In the genomic region with DNA sequence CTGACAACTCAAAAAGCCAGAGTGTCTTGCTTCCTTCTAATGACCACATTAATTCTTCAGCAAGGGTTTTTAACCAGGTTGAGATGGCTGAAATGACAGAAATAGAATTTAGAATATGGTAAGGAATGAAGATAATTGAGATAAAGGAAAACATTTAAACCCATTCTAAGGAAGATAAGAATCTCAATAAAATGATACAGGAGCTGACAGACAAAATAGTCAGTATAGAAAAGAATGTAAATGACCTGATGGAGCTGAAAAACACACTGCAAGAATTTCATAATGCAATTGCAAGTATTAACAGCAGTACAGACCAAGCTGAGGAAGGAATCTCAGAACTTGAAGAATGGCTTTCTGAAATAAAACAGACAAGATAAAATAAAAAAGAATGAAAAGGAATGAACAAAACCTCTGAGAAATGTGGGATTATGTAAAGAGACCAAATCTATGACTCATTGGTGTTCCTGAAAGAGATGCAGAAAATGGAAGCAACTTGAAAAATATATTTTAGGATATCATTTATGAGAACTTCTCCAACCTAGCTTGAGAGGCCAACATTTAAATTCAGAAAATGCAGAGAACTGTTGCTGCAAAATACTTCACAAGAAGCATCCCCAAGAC, we compare ENCODE assay signal across 15 cellular contexts.
DNase-seq lines count a peak whose midpoint lies in the region; ATAC-seq and TF ChIP-seq lines count a peak whose summit lies in the region.
"Had no signal": no experiment of that assay in that cellular context is flagged by ENCODE, and none has a peak within 500 bp of the region (broad histone marks: within the 10 kb centered on the region; RNA-seq: fewer than 3 reads in every experiment).

No MANE protein-coding gene starts in this region.

- no peaks in the 10 kb centered on the region for H3K27me3 ChIP-seq in GM23248 (replicated peaks; ENCODE audit: insufficient read depth)
- H3K27me3 ChIP-seq: BLaER1 had no signal

- no peak overlapping the region for H3K4me3 ChIP-seq in GM23248
- H3K4me3 ChIP-seq in fibroblast of pulmonary artery (replicated peaks; ENCODE audit: low read depth, low read length), result no peak overlapping the region
- H3K4me3 ChIP-seq: A549, BLaER1, GM12878, GM23338 had no signal

- no peaks in the 10 kb centered on the region for H3K9me3 ChIP-seq in GM23248 (ENCODE audit: low read depth)
- H3K9me3 ChIP-seq: A549 had no signal

- CTCF ChIA-PET in activated CD8-positive, alpha-beta memory T cell treated with anti-CD3 and anti-CD28 coated beads, Interleukin-2, amount 10 ng/mL, durations not matched to agents 7 days and 5 days (lab: Charles Lee), result no interaction called here

- no peaks in the 10 kb centered on the region for H3K9me2 ChIP-seq in GM23248 (ENCODE audit: insufficient read depth)

- H3K4me3 Mint-ChIP-seq in activated CD8-positive, alpha-beta memory T cell treated with anti-CD3 and anti-CD28 coated beads, Interleukin-2, amount 10 ng/mL, durations not matched to agents 7 days and 5 days, result no peak overlapping the region
- H3K4me3 Mint-ChIP-seq: CD4-positive, CD25-positive, alpha-beta regulatory T cell; GM23338 had no signal

- H3K4me1 Mint-ChIP-seq in activated CD8-positive, alpha-beta memory T cell treated with anti-CD3 and anti-CD28 coated beads, Interleukin-2, amount 10 ng/mL, durations not matched to agents 7 days and 5 days, result peaks cover 3% of the 10 kb centered on the region
- H3K4me1 Mint-ChIP-seq: CD4-positive, CD25-positive, alpha-beta regulatory T cell; GM23338 had no signal

- no peak overlapping the region for H3K9ac ChIP-seq in GM23248
- H3K9ac ChIP-seq: BLaER1 had no signal

- TF ChIP-seq CTCF in fibroblast of pulmonary artery (IDR thresholded peaks at IDR 0.05; ENCODE audit: low read length, missing control alignments), result no peak

- no peaks in the 10 kb centered on the region for H3K36me3 ChIP-seq in GM23248 (ENCODE audit: low read depth)
- H3K36me3 ChIP-seq: BLaER1 had no signal

- H3K4me1 ChIP-seq in GM23248 (ENCODE audit: insufficient read depth), result peaks cover 10% of the 10 kb centered on the region
- H3K4me1 ChIP-seq: A549, BLaER1 had no signal

- H2AFZ ChIP-seq in GM23248, result no peak overlapping the region
- H2AFZ ChIP-seq: GM23338 had no signal

- in situ Hi-C loops in GM23248 (cut with MboI), result no loop called here

- no peaks in the 10 kb centered on the region for H4K20me1 ChIP-seq in GM23248 (ENCODE audit: insufficient read depth)
- H4K20me1 ChIP-seq: BLaER1 had no signal

- ATAC-seq in SK-N-SH treated with all-trans-retinoic acid at 6 μM for 48 hours (peak; percentile 88), HG02870 (IDR thresholded peaks at IDR 0.05; ENCODE audit: unreplicated experiment) (no peak)
- ATAC-seq in activated CD8-positive, alpha-beta memory T cell treated with anti-CD3 and anti-CD28 coated beads, Interleukin-2, amount 10 ng/mL, durations not matched to agents 7 days and 5 days, result no peak
- ATAC-seq: A549, GM12878, GM23338 had no signal

- no peak overlapping the region for H3K27ac ChIP-seq in GM23248
- H3K27ac ChIP-seq: A549, BLaER1 had no signal

- H3K9me3 Mint-ChIP-seq in activated CD8-positive, alpha-beta memory T cell treated with anti-CD3 and anti-CD28 coated beads, Interleukin-2, amount 10 ng/mL, durations not matched to agents 7 days and 5 days (ENCODE audit: low read depth), result peaks cover 30% of the 10 kb centered on the region

- peaks cover 9% of the 10 kb centered on the region; the same call in 1 of the 2 replicates for H3F3A ChIP-seq in GM23248 (ENCODE audit: insufficient read depth)

- peaks cover 5% of the 10 kb centered on the region for H3K27me3 Mint-ChIP-seq in activated CD8-positive, alpha-beta memory T cell treated with anti-CD3 and anti-CD28 coated beads, Interleukin-2, amount 10 ng/mL, durations not matched to agents 7 days and 5 days
- H3K27me3 Mint-ChIP-seq: CD4-positive, CD25-positive, alpha-beta regulatory T cell had no signal

- no peak overlapping the region for H3K27ac Mint-ChIP-seq in activated CD8-positive, alpha-beta memory T cell treated with anti-CD3 and anti-CD28 coated beads, Interleukin-2, amount 10 ng/mL, durations not matched to agents 7 days and 5 days
- H3K27ac Mint-ChIP-seq: CD4-positive, CD25-positive, alpha-beta regulatory T cell; GM23338 had no signal

- H3K79me2 ChIP-seq in GM23248 (ENCODE audit: insufficient read depth), result no peaks in the 10 kb centered on the region

- peak; percentile 20 for DNase-seq in GM23248
- peak; percentile 24 for DNase-seq in fibroblast of pulmonary artery (ENCODE audit: low read depth)
- DNase-seq in superior temporal gyrus (ENCODE audit: extremely low spot score), result peak; percentile 20
- no peak for DNase-seq in NCI-H2107 treated with DMSO at 0.1 percent for 48 hours (lab: John Stamatoyannopoulos, UW; ENCODE audit: unreplicated experiment)
- no peak for DNase-seq in activated CD8-positive, alpha-beta memory T cell treated with anti-CD3 and anti-CD28 coated beads, Interleukin-2, amount 10 ng/mL, durations not matched to agents 7 days and 5 days
- DNase-seq: Calu3; CD4-positive, CD25-positive, alpha-beta regulatory T cell; DMS 273 treated with DMSO at 0.1 percent for 48 hours; H7 had no signal

- H3K36me3 Mint-ChIP-seq in activated CD8-positive, alpha-beta memory T cell treated with anti-CD3 and anti-CD28 coated beads, Interleukin-2, amount 10 ng/mL, durations not matched to agents 7 days and 5 days, result peaks cover 30% of the 10 kb centered on the region

- peak overlapping the region; percentile 16 for H3K4me2 ChIP-seq in GM23248 (ENCODE audit: unreplicated experiment)
- H3K4me2 ChIP-seq: A549, BLaER1, GM23338 had no signal

TF ChIP-seq in SK-N-SH treated with all-trans-retinoic acid at 6 μM for 48 hours, 23 proteins besides CTCF, POLR2A, EP300 and RAD21 (continues in another document):
- TF ChIP-seq, protein P1, sequence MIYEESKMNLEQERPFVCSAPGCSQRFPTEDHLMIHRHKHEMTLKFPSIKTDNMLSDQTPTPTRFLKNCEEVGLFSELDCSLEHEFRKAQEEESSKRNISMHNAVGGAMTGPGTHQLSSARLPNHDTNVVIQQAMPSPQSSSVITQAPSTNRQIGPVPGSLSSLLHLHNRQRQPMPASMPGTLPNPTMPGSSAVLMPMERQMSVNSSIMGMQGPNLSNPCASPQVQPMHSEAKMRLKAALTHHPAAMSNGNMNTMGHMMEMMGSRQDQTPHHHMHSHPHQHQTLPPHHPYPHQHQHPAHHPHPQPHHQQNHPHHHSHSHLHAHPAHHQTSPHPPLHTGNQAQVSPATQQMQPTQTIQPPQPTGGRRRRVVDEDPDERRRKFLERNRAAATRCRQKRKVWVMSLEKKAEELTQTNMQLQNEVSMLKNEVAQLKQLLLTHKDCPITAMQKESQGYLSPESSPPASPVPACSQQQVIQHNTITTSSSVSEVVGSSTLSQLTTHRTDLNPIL (CRISPR knock-in tag; IDR thresholded peaks at IDR 0.05; ENCODE audit: low read depth), result peak; percentile 92
- TF ChIP-seq ESRRG (CRISPR knock-in tag; IDR thresholded peaks at IDR 0.05), result 0 out of 2 replicates have a peak, but pooled peaks have one; percentile 36
- TF ChIP-seq CSDC2 (CRISPR knock-in tag; IDR thresholded peaks at IDR 0.05), result no peak
- TF ChIP-seq ISL1 (CRISPR knock-in tag; IDR thresholded peaks at IDR 0.05), result peak; percentile 100
- TF ChIP-seq SNAI2 (CRISPR knock-in tag; IDR thresholded peaks at IDR 0.05), result no peak
- no peak for TF ChIP-seq ZNF565 (CRISPR knock-in tag; conservative IDR thresholded peaks at IDR 0.05; ENCODE audit: low read depth)
- TF ChIP-seq ZFP3 (CRISPR knock-in tag; IDR thresholded peaks at IDR 0.05), result no peak; the same call in 1 of the 2 replicates
- peak; percentile 73; the same call in 1 of the 2 replicates for TF ChIP-seq GLIS3 (CRISPR knock-in tag; IDR thresholded peaks at IDR 0.05)
- TF ChIP-seq, protein P2, sequence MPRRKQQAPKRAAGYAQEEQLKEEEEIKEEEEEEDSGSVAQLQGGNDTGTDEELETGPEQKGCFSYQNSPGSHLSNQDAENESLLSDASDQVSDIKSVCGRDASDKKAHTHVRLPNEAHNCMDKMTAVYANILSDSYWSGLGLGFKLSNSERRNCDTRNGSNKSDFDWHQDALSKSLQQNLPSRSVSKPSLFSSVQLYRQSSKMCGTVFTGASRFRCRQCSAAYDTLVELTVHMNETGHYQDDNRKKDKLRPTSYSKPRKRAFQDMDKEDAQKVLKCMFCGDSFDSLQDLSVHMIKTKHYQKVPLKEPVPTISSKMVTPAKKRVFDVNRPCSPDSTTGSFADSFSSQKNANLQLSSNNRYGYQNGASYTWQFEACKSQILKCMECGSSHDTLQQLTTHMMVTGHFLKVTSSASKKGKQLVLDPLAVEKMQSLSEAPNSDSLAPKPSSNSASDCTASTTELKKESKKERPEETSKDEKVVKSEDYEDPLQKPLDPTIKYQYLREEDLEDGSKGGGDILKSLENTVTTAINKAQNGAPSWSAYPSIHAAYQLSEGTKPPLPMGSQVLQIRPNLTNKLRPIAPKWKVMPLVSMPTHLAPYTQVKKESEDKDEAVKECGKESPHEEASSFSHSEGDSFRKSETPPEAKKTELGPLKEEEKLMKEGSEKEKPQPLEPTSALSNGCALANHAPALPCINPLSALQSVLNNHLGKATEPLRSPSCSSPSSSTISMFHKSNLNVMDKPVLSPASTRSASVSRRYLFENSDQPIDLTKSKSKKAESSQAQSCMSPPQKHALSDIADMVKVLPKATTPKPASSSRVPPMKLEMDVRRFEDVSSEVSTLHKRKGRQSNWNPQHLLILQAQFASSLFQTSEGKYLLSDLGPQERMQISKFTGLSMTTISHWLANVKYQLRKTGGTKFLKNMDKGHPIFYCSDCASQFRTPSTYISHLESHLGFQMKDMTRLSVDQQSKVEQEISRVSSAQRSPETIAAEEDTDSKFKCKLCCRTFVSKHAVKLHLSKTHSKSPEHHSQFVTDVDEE (CRISPR knock-in tag; IDR thresholded peaks at IDR 0.05), result no peak
- TF ChIP-seq, protein P3, sequence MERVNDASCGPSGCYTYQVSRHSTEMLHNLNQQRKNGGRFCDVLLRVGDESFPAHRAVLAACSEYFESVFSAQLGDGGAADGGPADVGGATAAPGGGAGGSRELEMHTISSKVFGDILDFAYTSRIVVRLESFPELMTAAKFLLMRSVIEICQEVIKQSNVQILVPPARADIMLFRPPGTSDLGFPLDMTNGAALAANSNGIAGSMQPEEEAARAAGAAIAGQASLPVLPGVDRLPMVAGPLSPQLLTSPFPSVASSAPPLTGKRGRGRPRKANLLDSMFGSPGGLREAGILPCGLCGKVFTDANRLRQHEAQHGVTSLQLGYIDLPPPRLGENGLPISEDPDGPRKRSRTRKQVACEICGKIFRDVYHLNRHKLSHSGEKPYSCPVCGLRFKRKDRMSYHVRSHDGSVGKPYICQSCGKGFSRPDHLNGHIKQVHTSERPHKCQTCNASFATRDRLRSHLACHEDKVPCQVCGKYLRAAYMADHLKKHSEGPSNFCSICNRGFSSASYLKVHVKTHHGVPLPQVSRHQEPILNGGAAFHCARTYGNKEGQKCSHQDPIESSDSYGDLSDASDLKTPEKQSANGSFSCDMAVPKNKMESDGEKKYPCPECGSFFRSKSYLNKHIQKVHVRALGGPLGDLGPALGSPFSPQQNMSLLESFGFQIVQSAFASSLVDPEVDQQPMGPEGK (CRISPR knock-in tag; IDR thresholded peaks at IDR 0.05; ENCODE audit: borderline replicate concordance), result peak; percentile 80; the same call in 1 of the 2 replicates
- TF ChIP-seq TOX (CRISPR knock-in tag; IDR thresholded peaks at IDR 0.05; ENCODE audit: borderline replicate concordance), result no peak
- no peak for TF ChIP-seq PPARA (CRISPR knock-in tag; IDR thresholded peaks at IDR 0.05; ENCODE audit: borderline replicate concordance)

Comparison
In these comparisons a context has a peak if more than half of its experiments do, and no peak if none do; other contexts are left out.
1. DNase-seq: peak in GM23248 (single experiment), fibroblast of pulmonary artery (single experiment) and superior temporal gyrus (single experiment); none in NCI-H2107 treated with DMSO at 0.1 percent for 48 hours (single experiment) and activated CD8-positive, alpha-beta memory T cell treated with anti-CD3 and anti-CD28 coated beads, Interleukin-2, amount 10 ng/mL, durations not matched to agents 7 days and 5 days (single experiment).